In genomic region chr1:89125571-89126233, GRCh38 we compare ENCODE assay signal across 8 cellular contexts. TPM values are rescaled to one million over a fixed set of nuclear protein-coding genes. Genes with fewer than 3 reads are reported as not detected.
A peak's percentile ranks its signal among the peaks of the same experiment; 100 is the strongest.
DNase-seq lines count a peak whose midpoint lies in the region; ATAC-seq lines count a peak whose summit lies in the region.

A gene with protein sequence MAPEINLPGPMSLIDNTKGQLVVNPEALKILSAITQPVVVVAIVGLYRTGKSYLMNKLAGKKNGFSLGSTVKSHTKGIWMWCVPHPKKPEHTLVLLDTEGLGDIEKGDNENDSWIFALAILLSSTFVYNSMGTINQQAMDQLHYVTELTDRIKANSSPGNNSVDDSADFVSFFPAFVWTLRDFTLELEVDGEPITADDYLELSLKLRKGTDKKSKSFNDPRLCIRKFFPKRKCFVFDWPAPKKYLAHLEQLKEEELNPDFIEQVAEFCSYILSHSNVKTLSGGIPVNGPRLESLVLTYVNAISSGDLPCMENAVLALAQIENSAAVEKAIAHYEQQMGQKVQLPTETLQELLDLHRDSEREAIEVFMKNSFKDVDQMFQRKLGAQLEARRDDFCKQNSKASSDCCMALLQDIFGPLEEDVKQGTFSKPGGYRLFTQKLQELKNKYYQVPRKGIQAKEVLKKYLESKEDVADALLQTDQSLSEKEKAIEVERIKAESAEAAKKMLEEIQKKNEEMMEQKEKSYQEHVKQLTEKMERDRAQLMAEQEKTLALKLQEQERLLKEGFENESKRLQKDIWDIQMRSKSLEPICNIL (minus strand): TSS chr1:89126114. CDS start chr1:89121966, 4,148 bp downstream.

- peaks cover 50% of the 10 kb centered on the region for H3K4me1 Mint-ChIP-seq in activated naive CD8-positive, alpha-beta T cell treated with anti-CD3 and anti-CD28 coated beads, Interleukin-2, amount 10 ng/mL, durations not matched to agents 7 days and 5 days

- intact Hi-C loops in left ventricle myocardium superior (cut with micrococcal nuclease) = no loop called here

- peak within 1 kb of the TSS; percentile 100 for H3K4me3 Mint-ChIP-seq in activated naive CD8-positive, alpha-beta T cell treated with anti-CD3 and anti-CD28 coated beads, Interleukin-2, amount 10 ng/mL, durations not matched to agents 7 days and 5 days

- peaks cover 27% of the 10 kb centered on the region for H3K36me3 Mint-ChIP-seq in activated naive CD8-positive, alpha-beta T cell treated with anti-CD3 and anti-CD28 coated beads, Interleukin-2, amount 10 ng/mL, durations not matched to agents 7 days and 5 days

- POLR2A ChIA-PET in activated naive CD8-positive, alpha-beta T cell treated with anti-CD3 and anti-CD28 coated beads, Interleukin-2, amount 10 ng/mL, durations not matched to agents 7 days and 5 days (lab: Charles Lee) = interaction anchor here (1.0 to 5.6 kb wide), 13 partner anchors 9 to 285 kb away, joined by 3 to 109 read pairs (median 15); partner anchors contain the start of genes GBP1, GBP3, GBP4 and GBP5

- H3K27me3 Mint-ChIP-seq in activated naive CD8-positive, alpha-beta T cell treated with anti-CD3 and anti-CD28 coated beads, Interleukin-2, amount 10 ng/mL, durations not matched to agents 7 days and 5 days = no peaks in the 10 kb centered on the region

- H3K9me3 Mint-ChIP-seq in activated naive CD8-positive, alpha-beta T cell treated with anti-CD3 and anti-CD28 coated beads, Interleukin-2, amount 10 ng/mL, durations not matched to agents 7 days and 5 days = peaks cover 2% of the 10 kb centered on the region

- peak; percentile 79 to 84 for ATAC-seq in activated CD4-positive, CD25-positive, alpha-beta regulatory T cell treated with anti-CD3 and anti-CD28 coated beads, Interleukin-2, amount 50 U/mL, for 24 hours
- ATAC-seq in HG02588 (IDR thresholded peaks at IDR 0.05; ENCODE audit: unreplicated experiment) (peak; percentile 71), left ventricle myocardium superior (peak; percentile 86)
- peak; percentile 75 for ATAC-seq in activated naive CD8-positive, alpha-beta T cell treated with anti-CD3 and anti-CD28 coated beads, Interleukin-2, amount 10 ng/mL, durations not matched to agents 7 days and 5 days (ENCODE audit: low read depth)

- peak within 1 kb of the TSS; percentile 98 for H3K27ac Mint-ChIP-seq in activated naive CD8-positive, alpha-beta T cell treated with anti-CD3 and anti-CD28 coated beads, Interleukin-2, amount 10 ng/mL, durations not matched to agents 7 days and 5 days

- DNase-seq in activated CD4-positive, CD25-positive, alpha-beta regulatory T cell treated with anti-CD3 and anti-CD28 coated beads, Interleukin-2, amount 50 U/mL, for 72 hours = no peak
- DNase-seq in MV-4-11 (lab: John Stamatoyannopoulos, UW) = peak; percentile 81
- no peak for DNase-seq in activated naive CD8-positive, alpha-beta T cell treated with anti-CD3 and anti-CD28 coated beads, Interleukin-2, amount 10 ng/mL, durations not matched to agents 7 days and 5 days
- DNase-seq in left ventricle myocardium superior = peak; percentile 30
- DNase-seq in skeletal muscle cell (ENCODE audit: low read depth) = peak; percentile 35
- no peak for DNase-seq in hypothalamus (lab: John Stamatoyannopoulos, UW)

- H3K4me3 ChIP-seq in skeletal muscle cell (ENCODE audit: low read depth, low read length) = no peak within 1 kb of the TSS

RNA-seq across cellular contexts. Expression of the gene that starts here (rescaled TPM):
- 100 to 1,000 TPM; 170 to 179 TPM for total RNA-seq in activated naive CD8-positive, alpha-beta T cell treated with anti-CD3 and anti-CD28 coated beads, Interleukin-2, amount 10 ng/mL, durations not matched to agents 7 days and 5 days
- 12.2 TPM for total RNA-seq in left ventricle myocardium superior

Comparison
In these comparisons a context has a peak if more than half of its experiments do, and no peak if none do; other contexts are left out.
1. RNA of the gene that starts here (total RNA-seq): 170 to 179 TPM in activated naive CD8-positive, alpha-beta T cell treated with anti-CD3 and anti-CD28 coated beads, Interleukin-2, amount 10 ng/mL, durations not matched to agents 7 days and 5 days; 12.2 TPM in left ventricle myocardium superior (single experiment); every median in the first group is over 10 times any median in the second.
2. DNase-seq: peak in MV-4-11 (single experiment), left ventricle myocardium superior (single experiment) and skeletal muscle cell (single experiment); none in activated CD4-positive, CD25-positive, alpha-beta regulatory T cell treated with anti-CD3 and anti-CD28 coated beads, Interleukin-2, amount 50 U/mL, for 72 hours (single experiment), activated naive CD8-positive, alpha-beta T cell treated with anti-CD3 and anti-CD28 coated beads, Interleukin-2, amount 10 ng/mL, durations not matched to agents 7 days and 5 days (single experiment) and hypothalamus (0 of 51).
3. Peak in every context shown above with its lines, with median percentiles within 50 percentile points of each other: ATAC-seq.